In the genomic region with DNA sequence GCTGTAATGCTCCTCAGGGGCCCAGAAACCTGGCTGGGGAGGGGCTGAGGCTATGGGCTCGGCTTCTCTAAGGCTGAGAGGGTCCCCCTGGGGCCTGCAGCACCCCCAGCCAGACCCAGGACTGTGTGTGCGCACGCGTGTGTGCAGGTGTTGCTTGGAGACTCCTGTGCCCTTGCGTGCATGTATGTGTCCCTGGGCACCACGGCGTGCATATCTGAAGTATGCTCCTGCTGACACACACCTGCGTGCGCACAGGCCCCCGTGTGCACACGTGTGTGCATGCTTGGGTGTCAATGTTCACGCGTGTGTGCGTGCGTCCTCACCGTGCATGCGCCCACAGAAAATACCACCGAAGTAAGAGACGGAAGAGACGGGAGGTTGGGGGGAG, we compare ENCODE assay signal across 10 cellular contexts. TPM values are rescaled to one million over a fixed set of nuclear protein-coding genes. Genes with fewer than 3 reads are reported as not detected.
DNase-seq lines count a peak whose midpoint lies in the region; ATAC-seq and TF ChIP-seq lines count a peak whose summit lies in the region.
"Had no signal": no experiment of that assay in that cellular context is flagged by ENCODE, and none has a peak within 500 bp of the region (broad histone marks: within the 10 kb centered on the region; RNA-seq: fewer than 3 reads in every experiment).

No MANE protein-coding gene starts in this region.

- H2AK5ac ChIP-seq in neuronal stem cell (ENCODE audit: low read depth, low read length): peak overlapping the region; percentile 91

- no peak for ATAC-seq in GM19395 (IDR thresholded peaks at IDR 0.05; ENCODE audit: unreplicated experiment)

- peak overlapping the region; percentile 75 for H3K23ac ChIP-seq in neuronal stem cell (ENCODE audit: low read depth, low read length, poor library complexity)

- H4K20me1 ChIP-seq in Karpas-422 (ENCODE audit: insufficient read depth, low read depth, low read length): no peaks in the 10 kb centered on the region

- H3K4me1 Mint-ChIP-seq in Caco-2 (ENCODE audit: low read depth, unreplicated experiment) (no peaks in the 10 kb centered on the region), IgD-negative memory B cell (peaks cover 0 to 3% (median 3%) of the 10 kb centered on the region in 3 donors), chondrocyte (ENCODE audit: low read depth) (peaks cover 9% of the 10 kb centered on the region)

- H2AFZ ChIP-seq in neuronal stem cell (ENCODE audit: low read length): peak overlapping the region; percentile 71
- no peak overlapping the region for H2AFZ ChIP-seq in Karpas-422 (ENCODE audit: low read length)

- H2BK12ac ChIP-seq in neuronal stem cell (ENCODE audit: low read length): no peak overlapping the region

- peak overlapping the region; percentile 38; the same call in 1 of the 2 replicates for H3K4me3 ChIP-seq in Caco-2 (ENCODE audit: low read depth, low read length)
- peak overlapping the region; percentile 37 to 71 for H3K4me3 ChIP-seq in neuronal stem cell (ENCODE audit: low read length in 2 of 2)
- H3K4me3 ChIP-seq in Karpas-422 (ENCODE audit: low read length): no peak overlapping the region

- BruUV-seq in Caco-2 (replicated peaks; lab: Mats Ljungman, UMichigan): no TSS peak

- intact Hi-C loops in Caco-2 (cut with micrococcal nuclease; ENCODE audit: unreplicated experiment): no loop called here

- H3K27ac Mint-ChIP-seq in Caco-2 (ENCODE audit: unreplicated experiment) (no peak overlapping the region), IgD-negative memory B cell (no peak overlapping the region), chondrocyte (ENCODE audit: unreplicated experiment) (no peak overlapping the region)

- H3K18ac ChIP-seq in neuronal stem cell (ENCODE audit: low read length): peak overlapping the region; percentile 90

- H3K14ac ChIP-seq in neuronal stem cell (ENCODE audit: low read length): peak overlapping the region; percentile 100

- no peak overlapping the region for H2BK120ac ChIP-seq in neuronal stem cell (ENCODE audit: low read depth, low read length)

- H3K4me2 ChIP-seq in neuronal stem cell (ENCODE audit: insufficient read depth, low read length, poor library complexity, severe bottlenecking): peak overlapping the region; percentile 90
- H3K4me2 ChIP-seq in Karpas-422 (ENCODE audit: low read depth, low read length, poor library complexity, severe bottlenecking): no peak overlapping the region

- H3K9me2 ChIP-seq in Karpas-422 (replicated peaks; ENCODE audit: insufficient read depth, low read length): no peaks in the 10 kb centered on the region

- CTCF ChIA-PET in Caco-2 (lab: Charles Lee): no interaction called here

- H2BK15ac ChIP-seq in neuronal stem cell (ENCODE audit: low read length): no peak overlapping the region

- no peak overlapping the region for H3K27ac ChIP-seq in neuronal stem cell (replicated peaks; ENCODE audit: low read length)
- H3K27ac ChIP-seq in Karpas-422 (ENCODE audit: low read length): no peak overlapping the region
- H3K27ac ChIP-seq: lower lobe of right lung had no signal

- H3K27me3 ChIP-seq in Caco-2 (replicated peaks; ENCODE audit: control insufficient read depth, insufficient read depth, low read length): no peaks in the 10 kb centered on the region
- H3K27me3 ChIP-seq in neuronal stem cell (ENCODE audit: control insufficient read depth in 3 of 3, insufficient read depth in 3 of 3, low read depth in 1 of 3, low read length in 3 of 3): peaks cover 11 to 88% (median 28%) of the 10 kb centered on the region in 3 experiments
- H3K27me3 ChIP-seq in Karpas-422 (ENCODE audit: low read length): no peaks in the 10 kb centered on the region

- H3K79me2 ChIP-seq in Karpas-422 (ENCODE audit: low read length): no peaks in the 10 kb centered on the region

- H4K91ac ChIP-seq in neuronal stem cell (ENCODE audit: low read depth, low read length, poor library complexity): no peak overlapping the region

- H3K4me1 ChIP-seq in Caco-2: no peaks in the 10 kb centered on the region
- peaks cover 21 to 27% of the 10 kb centered on the region in 2 donors for H3K4me1 ChIP-seq in neuronal stem cell (ENCODE audit: control insufficient read depth in 2 of 2, insufficient read depth in 1 of 2, low read depth in 1 of 2, low read length in 2 of 2)
- peaks cover 3% of the 10 kb centered on the region; the same call in 1 of the 2 replicates for H3K4me1 ChIP-seq in Karpas-422 (ENCODE audit: low read length)

- H3K27me3 Mint-ChIP-seq in Caco-2 (ENCODE audit: insufficient read depth, unreplicated experiment) (no peaks in the 10 kb centered on the region), IgD-negative memory B cell (peaks cover 35% of the 10 kb centered on the region), chondrocyte (ENCODE audit: low read depth) (peaks cover 50% of the 10 kb centered on the region)

- peak overlapping the region; percentile 93 for H4K8ac ChIP-seq in neuronal stem cell (ENCODE audit: low read depth, low read length)

- H3K9me3 Mint-ChIP-seq in Caco-2 (ENCODE audit: unreplicated experiment) (no peaks in the 10 kb centered on the region), IgD-negative memory B cell (peaks cover 0 to 2% (median 0%) of the 10 kb centered on the region in 3 donors), chondrocyte (ENCODE audit: low read depth) (no peaks in the 10 kb centered on the region)

- no peak overlapping the region for H2BK5ac ChIP-seq in neuronal stem cell (ENCODE audit: low read length)

- H3K9ac ChIP-seq in neuronal stem cell (ENCODE audit: low read depth, low read length, poor library complexity) (peak overlapping the region; percentile 66), Karpas-422 (ENCODE audit: low read length) (no peak overlapping the region)

- no peak overlapping the region for H3K4ac ChIP-seq in neuronal stem cell (ENCODE audit: low read length)

- H3K9me3 ChIP-seq in Caco-2 (no peaks in the 10 kb centered on the region), neuronal stem cell (replicated peaks in 1 of 2; ENCODE audit: control insufficient read depth in 2 of 2, insufficient read depth in 1 of 2, low read depth in 1 of 2, low read length in 2 of 2) (peaks cover 0 to 3% of the 10 kb centered on the region in 2 donors), Karpas-422 (ENCODE audit: low read length) (no peaks in the 10 kb centered on the region)
- H3K9me3 ChIP-seq: lower lobe of right lung had no signal

- no CpG with 5 or more reads among the region's 20 CpGs for WGBS in neuronal stem cell (ENCODE audit: extremely low coverage in 2 of 2, insufficient read length in 2 of 2, insufficient replicate concordance in 1 of 2), 2 donors

- DNase-seq in Caco-2 (no peak), chondrocyte (ENCODE audit: low spot score) (no peak), neuronal stem cell (ENCODE audit: low spot score) (no peak), GOT3 (lab: John Stamatoyannopoulos, UW) (no peak), activated gamma-delta T cell (lab: John Stamatoyannopoulos, UW) (no peak), Karpas-422 (no peak)
- DNase-seq: lower lobe of right lung had no signal

- H3K36me3 Mint-ChIP-seq in Caco-2 (ENCODE audit: insufficient read depth, unreplicated experiment) (no peaks in the 10 kb centered on the region), IgD-negative memory B cell (no peaks in the 10 kb centered on the region), chondrocyte (ENCODE audit: low read depth) (no peaks in the 10 kb centered on the region)

- H3K36me3 ChIP-seq in Caco-2 (ENCODE audit: control insufficient read depth, insufficient read depth, low read length) (no peaks in the 10 kb centered on the region), neuronal stem cell (replicated peaks in 1 of 2; ENCODE audit: control insufficient read depth in 2 of 2, insufficient read depth in 2 of 2, low read length in 2 of 2) (no peaks in the 10 kb centered on the region), Karpas-422 (ENCODE audit: insufficient read depth, low read length) (no peaks in the 10 kb centered on the region)
- H3K36me3 ChIP-seq: lower lobe of right lung had no signal

- TF ChIP-seq CTCF in Caco-2 (IDR thresholded peaks at IDR 0.05; ENCODE audit: insufficient read depth in 1 of 2, low read depth in 1 of 2, low read length in 1 of 2, severe bottlenecking in 1 of 2, unreplicated experiment in 1 of 2) (no peak), chondrocyte (IDR thresholded peaks at IDR 0.05) (no peak)

- POLR2A ChIA-PET in Caco-2 (lab: Charles Lee): no interaction called here

- H3K4me3 Mint-ChIP-seq in Caco-2 (ENCODE audit: unreplicated experiment) (no peak overlapping the region), IgD-negative memory B cell (peak overlapping the region in 3 of 4 donors; percentile 48 to 83 (median 57)), chondrocyte (ENCODE audit: unreplicated experiment) (peak overlapping the region; percentile 52)

- H3K79me1 ChIP-seq in neuronal stem cell (ENCODE audit: low read depth, low read length): no peaks in the 10 kb centered on the region

RNA-seq across cellular contexts. Expression of a gene that starts 14.9 kb away (rescaled TPM):
- total RNA-seq in Caco-2 (2022) (6.4 and 8.9 TPM in 2 replicates), chondrocyte (0.12 to 0.53 TPM in 2 of 3 replicates, not detected in the other)
- polyA plus RNA-seq in IgD-negative memory B cell: not detected
- polyA plus RNA-seq in neuronal stem cell (2013, experiment 1 of 2): 8.2 TPM
- 7.9 TPM for polyA plus RNA-seq in neuronal stem cell (2013, experiment 2 of 2)
- total RNA-seq in Karpas-422 (2014; rRNA removed; shearing (Covaris generic); ENCODE audit: low replicate concordance): not detected in 2 replicates

RNA-seq across cellular contexts. Expression of a gene that starts 17.7 kb away (rescaled TPM):
- total RNA-seq in Caco-2 (2022) (not detected in 2 replicates), chondrocyte (not detected in 3 replicates)
- not detected for polyA plus RNA-seq in IgD-negative memory B cell
- polyA plus RNA-seq in neuronal stem cell (2013, experiment 1 of 2): not detected
- polyA plus RNA-seq in neuronal stem cell (2013, experiment 2 of 2): not detected
- total RNA-seq in Karpas-422 (2014; rRNA removed; shearing (Covaris generic); ENCODE audit: low replicate concordance): not detected in 2 replicates
- total RNA-seq: lower lobe of right lung had no signal
- polyA plus RNA-seq: esophagus had no signal

RNA-seq across cellular contexts. Expression of a gene that starts 23.5 kb away (rescaled TPM):
- total RNA-seq in Caco-2 (2022): not detected in 2 replicates
- not detected for polyA plus RNA-seq in IgD-negative memory B cell
- total RNA-seq in chondrocyte: not detected in 3 replicates
- polyA plus RNA-seq in neuronal stem cell (2013, experiment 1 of 2): 0.18 TPM
- polyA plus RNA-seq in neuronal stem cell (2013, experiment 2 of 2): 0.14 TPM
- total RNA-seq in Karpas-422 (2014; rRNA removed; shearing (Covaris generic); ENCODE audit: low replicate concordance): not detected in 2 replicates
- total RNA-seq: lower lobe of right lung had no signal
- polyA plus RNA-seq: esophagus had no signal

RNA-seq across cellular contexts. Expression of a gene that starts 37.0 kb away (rescaled TPM):
- total RNA-seq in Caco-2 (2022): not detected in 2 replicates
- polyA plus RNA-seq in IgD-negative memory B cell: not detected
- not detected in 3 replicates for total RNA-seq in chondrocyte
- polyA plus RNA-seq in neuronal stem cell (2013, experiment 1 of 2): not detected
- polyA plus RNA-seq in neuronal stem cell (2013, experiment 2 of 2): not detected
- total RNA-seq in Karpas-422 (2014; rRNA removed; shearing (Covaris generic); ENCODE audit: low replicate concordance): not detected in 2 replicates
- total RNA-seq: lower lobe of right lung had no signal
- polyA plus RNA-seq: esophagus had no signal

RNA-seq across cellular contexts. Expression of a gene that starts 46.6 kb away (rescaled TPM):
- total RNA-seq in Caco-2 (2022) (4.4 and 5.3 TPM in 2 replicates), chondrocyte (not detected in 3 replicates)
- polyA plus RNA-seq in IgD-negative memory B cell: not detected
- not detected for polyA plus RNA-seq in neuronal stem cell (2013, experiment 1 of 2)
- polyA plus RNA-seq in neuronal stem cell (2013, experiment 2 of 2): not detected
- not detected in 2 replicates for total RNA-seq in Karpas-422 (2014; rRNA removed; shearing (Covaris generic); ENCODE audit: low replicate concordance)
- total RNA-seq: lower lobe of right lung had no signal
- polyA plus RNA-seq: esophagus had no signal
